In genomic region chr7:4221043-4221442, GRCh38 we compare ENCODE assay signal across 35 cellular contexts.
DNase-seq lines count a peak whose midpoint lies in the region; ATAC-seq and TF ChIP-seq lines count a peak whose summit lies in the region.
"Had no signal": no experiment of that assay in that cellular context is flagged by ENCODE, and none has a peak within 500 bp of the region (broad histone marks: within the 10 kb centered on the region; RNA-seq: fewer than 3 reads in every experiment).

No MANE protein-coding gene starts in this region.

- no peaks in the 10 kb centered on the region for H3K27me3 Mint-ChIP-seq in GM23338 (ENCODE audit: insufficient read depth, low read depth, poor library complexity)
- no peaks in the 10 kb centered on the region for H3K27me3 Mint-ChIP-seq in type B pancreatic cell
- no peaks in the 10 kb centered on the region for H3K27me3 Mint-ChIP-seq in activated naive CD8-positive, alpha-beta T cell treated with anti-CD3 and anti-CD28 coated beads for 36 hours
- H3K27me3 Mint-ChIP-seq: B cell; CD4-positive, alpha-beta memory T cell; CD4-positive, alpha-beta T cell; CD4-positive, CD25-positive, alpha-beta regulatory T cell had no signal

- H2BK15ac ChIP-seq in neuronal stem cell (ENCODE audit: low read length): no peak overlapping the region

- H2BK120ac ChIP-seq in neuronal stem cell (ENCODE audit: low read depth, low read length): no peak overlapping the region
- H2BK120ac ChIP-seq in trophoblast cell (ENCODE audit: insufficient read depth, low read length, poor library complexity): no peak overlapping the region

- H3K79me2 ChIP-seq in GM23338 (replicated peaks; ENCODE audit: insufficient read depth): no peaks in the 10 kb centered on the region
- H3K79me2 ChIP-seq in osteoblast (ENCODE audit: insufficient read depth, low read length): no peaks in the 10 kb centered on the region
- H3K79me2 ChIP-seq in trophoblast cell (ENCODE audit: control insufficient read depth, insufficient read depth, low read length, poor library complexity): no peaks in the 10 kb centered on the region

- H3K9me3 Mint-ChIP-seq in GM23338 (no peaks in the 10 kb centered on the region), type B pancreatic cell (peaks cover 8% of the 10 kb centered on the region)
- no peaks in the 10 kb centered on the region for H3K9me3 Mint-ChIP-seq in activated naive CD8-positive, alpha-beta T cell treated with anti-CD3 and anti-CD28 coated beads for 36 hours
- H3K9me3 Mint-ChIP-seq: CD4-positive, alpha-beta memory T cell; CD4-positive, alpha-beta T cell; CD8-positive, alpha-beta memory T cell had no signal

- TF ChIP-seq CTCF in GM23338 (conservative IDR thresholded peaks at IDR 0.05; ENCODE audit: low read depth in 2 of 2) (no peak), osteoblast (IDR thresholded peaks at IDR 0.05; ENCODE audit: extremely low read depth, low read depth, low read length) (no peak), type B pancreatic cell (conservative IDR thresholded peaks at IDR 0.05) (no peak)

- peak overlapping the region; percentile 50 for H2AK5ac ChIP-seq in neuronal stem cell (ENCODE audit: low read depth, low read length)
- no peak overlapping the region for H2AK5ac ChIP-seq in trophoblast cell (ENCODE audit: low read length)

- peak overlapping the region; percentile 78 for H2BK12ac ChIP-seq in neuronal stem cell (ENCODE audit: low read length)
- no peak overlapping the region for H2BK12ac ChIP-seq in trophoblast cell (ENCODE audit: low read length)

- H4K91ac ChIP-seq in neuronal stem cell (ENCODE audit: low read depth, low read length, poor library complexity) (no peak overlapping the region), trophoblast cell (ENCODE audit: low read depth, low read length) (no peak overlapping the region)

- no peaks in the 10 kb centered on the region for H3F3A ChIP-seq in GM23338 (replicated peaks; ENCODE audit: low read depth)

- H4K8ac ChIP-seq in neuronal stem cell (ENCODE audit: low read depth, low read length) (no peak overlapping the region), trophoblast cell (ENCODE audit: low read depth, low read length) (no peak overlapping the region)

- no peaks in the 10 kb centered on the region for H3K36me3 Mint-ChIP-seq in GM23338 (ENCODE audit: low read depth)
- H3K36me3 Mint-ChIP-seq in type B pancreatic cell: peaks cover 15% of the 10 kb centered on the region
- no peaks in the 10 kb centered on the region for H3K36me3 Mint-ChIP-seq in activated naive CD8-positive, alpha-beta T cell treated with anti-CD3 and anti-CD28 coated beads for 36 hours
- H3K36me3 Mint-ChIP-seq: CD14-positive monocyte; CD4-positive, alpha-beta memory T cell; CD4-positive, CD25-positive, alpha-beta regulatory T cell; CD8-positive, alpha-beta memory T cell; CD8-positive, alpha-beta T cell had no signal

- H3K18ac ChIP-seq in neuronal stem cell (ENCODE audit: low read length) (peak overlapping the region; percentile 59), trophoblast cell (ENCODE audit: low read length) (no peak overlapping the region)

- no peaks in the 10 kb centered on the region for H3K4me1 ChIP-seq in GM23338 (ENCODE audit: insufficient read depth)
- H3K4me1 ChIP-seq in neuronal stem cell (ENCODE audit: control insufficient read depth in 2 of 2, insufficient read depth in 1 of 2, low read depth in 1 of 2, low read length in 2 of 2): no peaks in the 10 kb centered on the region
- no peaks in the 10 kb centered on the region for H3K4me1 ChIP-seq in osteoblast (ENCODE audit: insufficient read depth, low read length)
- no peaks in the 10 kb centered on the region for H3K4me1 ChIP-seq in trophoblast cell (ENCODE audit: control insufficient read depth in 1 of 2, insufficient read depth in 2 of 2, low read length in 2 of 2)
- H3K4me1 ChIP-seq: A549, BE2C, Caco-2 had no signal

- no peaks in the 10 kb centered on the region for H3K79me1 ChIP-seq in neuronal stem cell (ENCODE audit: low read depth, low read length)
- H3K79me1 ChIP-seq in trophoblast cell (ENCODE audit: low read length): no peaks in the 10 kb centered on the region

- H3K23ac ChIP-seq in neuronal stem cell (ENCODE audit: low read depth, low read length, poor library complexity) (no peak overlapping the region), trophoblast cell (ENCODE audit: low read length) (no peak overlapping the region)

- H4K12ac ChIP-seq in trophoblast cell (ENCODE audit: low read depth, low read length): no peak overlapping the region

- H3K9me3 ChIP-seq in neuronal stem cell (replicated peaks in 1 of 2; ENCODE audit: control insufficient read depth in 2 of 2, insufficient read depth in 1 of 2, low read depth in 1 of 2, low read length in 2 of 2) (peaks cover 0 to 2% of the 10 kb centered on the region in 2 donors), osteoblast (ENCODE audit: low read depth, low read length) (no peaks in the 10 kb centered on the region), trophoblast cell (ENCODE audit: insufficient read depth, low read depth, low read length) (peaks cover 4% of the 10 kb centered on the region)
- H3K9me3 ChIP-seq: A549, Caco-2 had no signal

- H3K9ac ChIP-seq in neuronal stem cell (ENCODE audit: low read depth, low read length, poor library complexity): no peak overlapping the region
- peak overlapping the region; percentile 25 for H3K9ac ChIP-seq in trophoblast cell (ENCODE audit: low read length)
- H3K9ac ChIP-seq: BLaER1; BLaER1 treated with 17β-estradiol and CSF1 and Interleukin-3, amounts not matched to agents 10 nM and 100 nM had no signal

- H2BK5ac ChIP-seq in neuronal stem cell (ENCODE audit: low read length): no peak overlapping the region
- H2BK5ac ChIP-seq in trophoblast cell (ENCODE audit: low read depth, low read length, poor library complexity): no peak overlapping the region

- H3K4ac ChIP-seq in neuronal stem cell (ENCODE audit: low read length) (no peak overlapping the region), trophoblast cell (ENCODE audit: low read depth, low read length) (no peak overlapping the region)

- H2AFZ ChIP-seq in GM23338: no peak overlapping the region
- no peak overlapping the region for H2AFZ ChIP-seq in neuronal stem cell (ENCODE audit: low read length)
- H2AFZ ChIP-seq in osteoblast (ENCODE audit: low read length): no peak overlapping the region
- no peak overlapping the region for H2AFZ ChIP-seq in trophoblast cell (ENCODE audit: insufficient read depth, low read length, poor library complexity)

- H3K4me1 Mint-ChIP-seq in GM23338: no peaks in the 10 kb centered on the region
- H3K4me1 Mint-ChIP-seq in type B pancreatic cell (ENCODE audit: unreplicated experiment): peaks cover 8% of the 10 kb centered on the region
- H3K4me1 Mint-ChIP-seq in activated naive CD8-positive, alpha-beta T cell treated with anti-CD3 and anti-CD28 coated beads for 36 hours: no peaks in the 10 kb centered on the region
- H3K4me1 Mint-ChIP-seq: B cell; CD14-positive monocyte; CD4-positive, alpha-beta memory T cell; CD4-positive, CD25-positive, alpha-beta regulatory T cell; CD8-positive, alpha-beta memory T cell had no signal

- H3K36me3 ChIP-seq in GM23338 (ENCODE audit: insufficient read depth) (no peaks in the 10 kb centered on the region), neuronal stem cell (replicated peaks in 1 of 2; ENCODE audit: control insufficient read depth in 2 of 2, insufficient read depth in 2 of 2, low read length in 2 of 2) (peaks cover 0 to 25% of the 10 kb centered on the region in 2 donors), osteoblast (ENCODE audit: insufficient read depth, low read length) (no peaks in the 10 kb centered on the region), trophoblast cell (ENCODE audit: control insufficient read depth in 1 of 2, insufficient read depth in 2 of 2, low read length in 2 of 2) (peaks cover 14 to 29% of the 10 kb centered on the region in 2 experiments)
- H3K36me3 ChIP-seq: BE2C; BLaER1; BLaER1 treated with 17β-estradiol and CSF1 and Interleukin-3, amounts not matched to agents 10 nM and 100 nM had no signal

- H3K4me3 Mint-ChIP-seq in GM23338 (no peak overlapping the region), type B pancreatic cell (no peak overlapping the region)
- H3K4me3 Mint-ChIP-seq in activated naive CD8-positive, alpha-beta T cell treated with anti-CD3 and anti-CD28 coated beads for 36 hours: no peak overlapping the region
- H3K4me3 Mint-ChIP-seq: B cell; CD14-positive monocyte; CD4-positive, alpha-beta memory T cell; CD4-positive, alpha-beta T cell; CD4-positive, CD25-positive, alpha-beta regulatory T cell; CD8-positive, alpha-beta memory T cell; CD8-positive, alpha-beta T cell had no signal

- WGBS in neuronal stem cell (ENCODE audit: extremely low coverage in 2 of 2, insufficient read length in 2 of 2, insufficient replicate concordance in 1 of 2), 2 donors: no CpG with 5 or more reads among the region's 21 CpGs
- WGBS in trophoblast cell (ENCODE audit: extremely low coverage, insufficient coverage, insufficient read length): no CpG with 5 or more reads among the region's 21 CpGs

- DNase-seq in GM23338 (ENCODE audit: low spot score) (no peak), neuronal stem cell (ENCODE audit: low spot score) (no peak), osteoblast (ENCODE audit: insufficient read length, low spot score, missing footprints) (peak; percentile 82), trophoblast cell (no peak), type B pancreatic cell (ENCODE audit: extremely low spot score, unreplicated experiment) (no peak), NCI-H128 (lab: John Stamatoyannopoulos, UW; ENCODE audit: unreplicated experiment) (no peak)
- no peak for DNase-seq in activated naive CD8-positive, alpha-beta T cell treated with anti-CD3 and anti-CD28 coated beads for 36 hours
- DNase-seq in activated naive CD4-positive, alpha-beta T cell treated with anti-CD3 and anti-CD28 coated beads, Interleukin-2, amount 50 U/mL, for 16 hours: no peak
- DNase-seq: 8988T; ACHN; AML-193; BE2C; C1 segment of cervical spinal cord; Caco-2; Calu3; CD4-positive, alpha-beta memory T cell; CD4-positive, alpha-beta T cell; CD4-positive, CD25-positive, alpha-beta regulatory T cell; CD8-positive, alpha-beta memory T cell; CD8-positive, alpha-beta T cell; COR-L47; DMS 273 treated with DMSO at 0.1 percent for 48 hours; DMS153; DMS53; DMS79; DMS79 treated with DMSO at 0.1 percent for 48 hours; DND-41; EL had no signal

- H3K27ac Mint-ChIP-seq in GM23338: no peak overlapping the region
- H3K27ac Mint-ChIP-seq in type B pancreatic cell: no peak overlapping the region
- no peak overlapping the region for H3K27ac Mint-ChIP-seq in activated naive CD8-positive, alpha-beta T cell treated with anti-CD3 and anti-CD28 coated beads for 36 hours
- H3K27ac Mint-ChIP-seq: B cell; CD4-positive, alpha-beta memory T cell; CD4-positive, alpha-beta T cell; CD4-positive, CD25-positive, alpha-beta regulatory T cell; CD8-positive, alpha-beta memory T cell; CD8-positive, alpha-beta T cell had no signal

- H3K27me3 ChIP-seq in GM23338 (ENCODE audit: insufficient read depth) (no peaks in the 10 kb centered on the region), neuronal stem cell (ENCODE audit: control insufficient read depth in 3 of 3, insufficient read depth in 3 of 3, low read depth in 1 of 3, low read length in 3 of 3) (no peaks in the 10 kb centered on the region), osteoblast (ENCODE audit: insufficient read depth, low read length) (no peaks in the 10 kb centered on the region), trophoblast cell (ENCODE audit: insufficient read depth, low read length) (no peaks in the 10 kb centered on the region)
- H3K27me3 ChIP-seq: BE2C; BLaER1; BLaER1 treated with 17β-estradiol and CSF1 and Interleukin-3, amounts not matched to agents 10 nM and 100 nM had no signal

- H3K14ac ChIP-seq in neuronal stem cell (ENCODE audit: low read length) (no peak overlapping the region), trophoblast cell (ENCODE audit: low read length) (no peak overlapping the region)

- H4K20me1 ChIP-seq in GM23338 (replicated peaks; ENCODE audit: insufficient read depth): no peaks in the 10 kb centered on the region
- H4K20me1 ChIP-seq in osteoblast (ENCODE audit: insufficient read depth, low read length): no peaks in the 10 kb centered on the region
- H4K20me1 ChIP-seq: BLaER1; BLaER1 treated with 17β-estradiol and CSF1 and Interleukin-3, amounts not matched to agents 10 nM and 100 nM had no signal

- peak; percentile 55; the same call in 2 of the 3 replicates for ATAC-seq in GM23338
- ATAC-seq: A549; CD8-positive, alpha-beta T cell had no signal

- H3K4me3 ChIP-seq in GM23338: no peak overlapping the region
- H3K4me3 ChIP-seq in neuronal stem cell (ENCODE audit: low read length in 2 of 2): no peak overlapping the region
- no peak overlapping the region for H3K4me3 ChIP-seq in osteoblast (ENCODE audit: insufficient read depth, low read length)
- H3K4me3 ChIP-seq in trophoblast cell (ENCODE audit: low read depth, low read length): no peak overlapping the region
- H3K4me3 ChIP-seq: A549; BLaER1; BLaER1 treated with 17β-estradiol and CSF1 and Interleukin-3, amounts not matched to agents 10 nM and 100 nM had no signal

- H3K4me2 ChIP-seq in GM23338: no peak overlapping the region
- H3K4me2 ChIP-seq in neuronal stem cell (ENCODE audit: insufficient read depth, low read length, poor library complexity, severe bottlenecking): no peak overlapping the region
- no peak overlapping the region for H3K4me2 ChIP-seq in osteoblast (ENCODE audit: insufficient read depth, low read length)
- no peak overlapping the region for H3K4me2 ChIP-seq in trophoblast cell (ENCODE audit: low read length)
- H3K4me2 ChIP-seq: A549; BLaER1; BLaER1 treated with 17β-estradiol and CSF1 and Interleukin-3, amounts not matched to agents 10 nM and 100 nM had no signal

- no peaks in the 10 kb centered on the region for H3K9me2 ChIP-seq in GM23338 (ENCODE audit: insufficient read depth)

- H3K27ac ChIP-seq in GM23338 (ENCODE audit: low read depth) (no peak overlapping the region), neuronal stem cell (replicated peaks; ENCODE audit: low read length) (no peak overlapping the region), osteoblast (ENCODE audit: low read depth, low read length) (no peak overlapping the region), trophoblast cell (ENCODE audit: low read depth, low read length) (no peak overlapping the region)
- H3K27ac ChIP-seq: 22Rv1; A549; BLaER1; BLaER1 treated with 17β-estradiol and CSF1 and Interleukin-3, amounts not matched to agents 10 nM and 100 nM; C4-2B had no signal
